In the genomic region with DNA sequence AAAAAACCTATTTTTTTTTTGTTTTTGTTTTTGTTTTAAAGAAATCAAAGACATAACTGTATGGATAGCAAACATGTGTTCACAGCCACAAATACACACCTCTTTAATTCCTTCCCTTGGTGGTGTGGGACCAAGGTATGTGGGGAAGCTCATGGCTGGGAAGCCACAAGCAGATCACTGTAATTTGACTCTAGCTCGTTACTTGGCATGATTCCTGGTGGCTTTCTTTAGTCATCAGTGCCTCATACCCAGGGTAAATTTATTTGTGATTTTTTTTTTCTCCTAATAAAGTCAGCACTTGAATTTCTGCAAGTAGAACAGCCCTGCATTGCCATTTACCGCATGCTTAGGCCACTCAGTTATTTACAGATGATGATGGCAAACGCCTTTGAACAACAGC, we compare ENCODE assay signal across 16 cellular contexts.
DNase-seq lines count a peak whose midpoint lies in the region; FAIRE-seq and TF ChIP-seq lines count a peak whose summit lies in the region.
"Had no signal": no experiment of that assay in that cellular context is flagged by ENCODE, and none has a peak within 500 bp of the region (broad histone marks: within the 10 kb centered on the region; RNA-seq: fewer than 3 reads in every experiment).

No MANE protein-coding gene starts in this region.

- 37 to 40% methylated on average over 3 of the region's 3 CpGs for WGBS in tibial nerve, 2 donors

- no peak for TF ChIP-seq CTCF in cardiac muscle cell (IDR thresholded peaks at IDR 0.05; ENCODE audit: low read depth, low read length)
- TF ChIP-seq CTCF in left ventricle myocardium inferior (IDR thresholded peaks at IDR 0.05; ENCODE audit: borderline replicate concordance): no peak
- TF ChIP-seq CTCF in fibroblast of pulmonary artery (IDR thresholded peaks at IDR 0.05; ENCODE audit: low read length, missing control alignments): no peak
- TF ChIP-seq CTCF in kidney (IDR thresholded peaks at IDR 0.05; ENCODE audit: borderline replicate concordance, extremely low read depth, insufficient read depth): no peak
- no peak for TF ChIP-seq CTCF in tibial nerve (IDR thresholded peaks at IDR 0.05)

- H3K9ac ChIP-seq in kidney (ENCODE audit: low read length in 2 of 2): no peak overlapping the region

- no peak for TF ChIP-seq EP300 in tibial nerve (IDR thresholded peaks at IDR 0.05)

- no peak for TF ChIP-seq POLR2A in tibial nerve (IDR thresholded peaks at IDR 0.05)

- H3K36me3 ChIP-seq in cardiac muscle cell (no peaks in the 10 kb centered on the region), left ventricle myocardium inferior (no peaks in the 10 kb centered on the region), kidney (ENCODE audit: control insufficient read depth in 1 of 2, insufficient read depth in 2 of 2, low read length in 2 of 2) (no peaks in the 10 kb centered on the region), tibial nerve (no peaks in the 10 kb centered on the region)
- H3K36me3 ChIP-seq: ascending aorta, esophagus muscularis mucosa, neutrophil had no signal

- H3K4me1 ChIP-seq in cardiac muscle cell (ENCODE audit: low read depth) (no peaks in the 10 kb centered on the region), left ventricle myocardium inferior (no peaks in the 10 kb centered on the region), kidney (ENCODE audit: control insufficient read depth in 1 of 2, insufficient read depth in 1 of 2, low read depth in 1 of 2, low read length in 2 of 2) (no peaks in the 10 kb centered on the region), tibial nerve (no peaks in the 10 kb centered on the region)
- H3K4me1 ChIP-seq: ascending aorta, esophagus muscularis mucosa had no signal

- no peaks in the 10 kb centered on the region for H3K27me3 ChIP-seq in cardiac muscle cell
- peaks cover 12% of the 10 kb centered on the region for H3K27me3 ChIP-seq in left ventricle myocardium inferior (ENCODE audit: low read depth)
- H3K27me3 ChIP-seq in tibial nerve: no peaks in the 10 kb centered on the region
- H3K27me3 ChIP-seq: ascending aorta, esophagus muscularis mucosa, neutrophil had no signal

- H3K9me3 ChIP-seq in cardiac muscle cell (ENCODE audit: low read depth) (no peaks in the 10 kb centered on the region), left ventricle myocardium inferior (replicated peaks) (no peaks in the 10 kb centered on the region), kidney (ENCODE audit: control insufficient read depth in 1 of 2, low read length in 2 of 2) (no peaks in the 10 kb centered on the region), tibial nerve (no peaks in the 10 kb centered on the region)
- H3K9me3 ChIP-seq: ascending aorta, esophagus muscularis mucosa, neutrophil had no signal

- DNase-seq in cardiac muscle cell (ENCODE audit: low read depth in 1 of 2, low spot score in 1 of 2) (peak; percentile 35 to 88), left ventricle myocardium inferior (no peak), RKO (ENCODE audit: low spot score) (peak; percentile 58), fibroblast of pulmonary artery (ENCODE audit: low read depth) (peak; percentile 68), kidney (no peak), NOMO-1 treated with DMSO at 0.1 percent for 48 hours (lab: John Stamatoyannopoulos, UW; ENCODE audit: unreplicated experiment) (no peak), tibial nerve (ENCODE audit: low spot score in 2 of 2) (no peak), NCI-H187 (lab: John Stamatoyannopoulos, UW) (no peak)
- DNase-seq: ACHN; activated CD8-positive, alpha-beta memory T cell treated with anti-CD3 and anti-CD28 coated beads, Interleukin-2, amount 50 U/mL, for 48 hours; left cardiac atrium; stimulated activated naive CD8-positive, alpha-beta T cell treated with anti-CD3 and anti-CD28 coated beads, Interleukin-15, Interleukin-2, amounts not matched to agents 100 U/mL and 50 U/mL, for 24 hours had no signal

- FAIRE-seq in kidney (lab: Jason Lieb, UNC): no peak
- FAIRE-seq: G401.6 had no signal

- H3K27ac ChIP-seq in cardiac muscle cell (no peak overlapping the region), left ventricle myocardium inferior (replicated peaks) (no peak overlapping the region), kidney (ENCODE audit: low read depth in 2 of 2, low read length in 2 of 2) (no peak overlapping the region), tibial nerve (no peak overlapping the region)
- H3K27ac ChIP-seq: ascending aorta, esophagus muscularis mucosa, neutrophil had no signal

- H3K4me3 ChIP-seq in cardiac muscle cell: no peak overlapping the region
- H3K4me3 ChIP-seq in left ventricle myocardium inferior: no peak overlapping the region
- H3K4me3 ChIP-seq in fibroblast of pulmonary artery (replicated peaks; ENCODE audit: low read depth, low read length): no peak overlapping the region
- no peak overlapping the region for H3K4me3 ChIP-seq in kidney (ENCODE audit: low read length in 2 of 2)
- H3K4me3 ChIP-seq in tibial nerve: no peak overlapping the region
- H3K4me3 ChIP-seq: ascending aorta, esophagus muscularis mucosa had no signal

- intact Hi-C loops in left ventricle myocardium inferior (cut with micrococcal nuclease): no loop called here
- intact Hi-C loops in kidney (cut with DNase I): no loop called here

Comparison
In these comparisons a context has a peak if more than half of its experiments do, and no peak if none do; other contexts are left out.
1. DNase-seq: peak in cardiac muscle cell (2 of 2), RKO (single experiment) and fibroblast of pulmonary artery (single experiment); none in left ventricle myocardium inferior (single experiment), kidney (single experiment), NOMO-1 treated with DMSO at 0.1 percent for 48 hours (single experiment), tibial nerve (0 of 2) and NCI-H187 (0 of 2).